1 cellular context compared by ENCODE assay signal in genomic region chr11:46075168-46075567, GRCh38.
TF ChIP-seq lines count a peak whose summit lies in the region.

No MANE protein-coding gene starts in this region.

TF ChIP-seq in K562, 482 proteins besides CTCF, POLR2A, EP300 and RAD21 (continued from another document and continues in another):
- no peak for TF ChIP-seq ELF2 (CRISPR knock-in tag; IDR thresholded peaks at IDR 0.05)
- TF ChIP-seq FOXJ2 (tag; IDR thresholded peaks at IDR 0.05): no peak
- peak; percentile 69; the same call in 1 of the 2 replicates for TF ChIP-seq STAT5A (IDR thresholded peaks at IDR 0.05; ENCODE audit: borderline replicate concordance, low read length)
- no peak for TF ChIP-seq ZBTB49 (CRISPR knock-in tag; IDR thresholded peaks at IDR 0.05; ENCODE audit: borderline replicate concordance)
- no peak for TF ChIP-seq ZBTB12 (CRISPR knock-in tag; IDR thresholded peaks at IDR 0.05)
- no peak for TF ChIP-seq PHB (CRISPR knock-in tag; IDR thresholded peaks at IDR 0.05)
- no peak for TF ChIP-seq BRF1 (IDR thresholded peaks at IDR 0.05; ENCODE audit: borderline replicate concordance, extremely low read depth, insufficient read length)
- TF ChIP-seq TRIM24 (IDR thresholded peaks at IDR 0.05): peak; percentile 63 to 65; a peak in 2 of 4 replicates
- TF ChIP-seq FOXM1 (IDR thresholded peaks at IDR 0.05; ENCODE audit: low read depth): 0 out of 2 replicates have a peak, but pooled peaks have one; percentile 17
- TF ChIP-seq FOXM1 (CRISPR knock-in tag; IDR thresholded peaks at IDR 0.05; ENCODE audit: low read depth): no peak
- TF ChIP-seq PHTF2 (CRISPR knock-in tag; IDR thresholded peaks at IDR 0.05): no peak
- no peak for TF ChIP-seq ASH1L (IDR thresholded peaks at IDR 0.05; ENCODE audit: borderline replicate concordance, low read depth, partially characterized antibody)
- TF ChIP-seq ELK3 (CRISPR knock-in tag; IDR thresholded peaks at IDR 0.05): no peak
- no peak for TF ChIP-seq COPS2 (conservative IDR thresholded peaks at IDR 0.05)
- peak in 1 of 2 experiments; percentile 60; a peak in 1 of 4 replicates for TF ChIP-seq ARNT (IDR thresholded peaks at IDR 0.05)
- no peak for TF ChIP-seq PURB (CRISPR knock-in tag; IDR thresholded peaks at IDR 0.05; ENCODE audit: low read depth)
- TF ChIP-seq PBX2 (CRISPR knock-in tag; IDR thresholded peaks at IDR 0.05; ENCODE audit: low read depth): no peak
- no peak for TF ChIP-seq PBX2 (tag; conservative IDR thresholded peaks at IDR 0.05; ENCODE audit: low read depth)
- peak; percentile 70; the same call in 1 of the 2 replicates for TF ChIP-seq SMARCC2 (IDR thresholded peaks at IDR 0.05; ENCODE audit: low read depth)
- no peak for TF ChIP-seq GATAD2B (IDR thresholded peaks at IDR 0.05; ENCODE audit: borderline replicate concordance)
- TF ChIP-seq POLR2H (tag; IDR thresholded peaks at IDR 0.05; ENCODE audit: low read depth): no peak; the same call in 1 of the 2 replicates
- 0 out of 2 replicates have a peak, but pooled peaks have one; percentile 21 for TF ChIP-seq CREB1 (IDR thresholded peaks at IDR 0.05)
- no peak for TF ChIP-seq CREB1 (CRISPR knock-in tag; IDR thresholded peaks at IDR 0.05)
- TF ChIP-seq POLR2G (IDR thresholded peaks at IDR 0.05; ENCODE audit: low read depth, low read length): no peak
- TF ChIP-seq BRF2 (IDR thresholded peaks at IDR 0.05; ENCODE audit: borderline replicate concordance, insufficient read depth, insufficient read length): no peak
- TF ChIP-seq RCOR1 (IDR thresholded peaks at IDR 0.05; ENCODE audit: borderline replicate concordance in 1 of 2, low read depth in 2 of 2, low read length in 2 of 2): peak in 1 of 2 experiments; percentile 69; a peak in 1 of 4 replicates
- TF ChIP-seq SMARCA4 (IDR thresholded peaks at IDR 0.05): peak; percentile 92
- TF ChIP-seq DEAF1 (CRISPR knock-in tag; IDR thresholded peaks at IDR 0.05): no peak
- no peak for TF ChIP-seq STAT6 (CRISPR knock-in tag; IDR thresholded peaks at IDR 0.05)
- no peak for TF ChIP-seq ESRRB (CRISPR knock-in tag; IDR thresholded peaks at IDR 0.05; ENCODE audit: borderline replicate concordance)
- TF ChIP-seq ZNF41 (CRISPR knock-in tag; conservative IDR thresholded peaks at IDR 0.05): no peak
- no peak for TF ChIP-seq MEF2D (tag; conservative IDR thresholded peaks at IDR 0.05; ENCODE audit: low read depth)
- TF ChIP-seq MXI1 (IDR thresholded peaks at IDR 0.05; ENCODE audit: low read depth, low read length): peak; percentile 63; the same call in 1 of the 2 replicates
- no peak for TF ChIP-seq BCL6 (CRISPR knock-in tag; IDR thresholded peaks at IDR 0.05)
- TF ChIP-seq ZBTB17 (CRISPR knock-in tag; IDR thresholded peaks at IDR 0.05): no peak
- TF ChIP-seq ZEB2 (IDR thresholded peaks at IDR 0.05): peak; percentile 68; the same call in 1 of the 2 replicates
- no peak for TF ChIP-seq ZNF324 (CRISPR knock-in tag; IDR thresholded peaks at IDR 0.05)
- no peak for TF ChIP-seq GABPA (tag; conservative IDR thresholded peaks at IDR 0.05; ENCODE audit: low read depth)
- no peak for TF ChIP-seq NFE2 (IDR thresholded peaks at IDR 0.05; ENCODE audit: low read depth)
- no peak for TF ChIP-seq POLR2B (IDR thresholded peaks at IDR 0.05; ENCODE audit: low read depth, partially characterized antibody)
- TF ChIP-seq SIN3A (IDR thresholded peaks at IDR 0.05; ENCODE audit: borderline replicate concordance in 2 of 2, control insufficient read depth in 1 of 2, low read depth in 2 of 2, low read length in 2 of 2): no peak
- TF ChIP-seq ZNF277 (CRISPR knock-in tag; IDR thresholded peaks at IDR 0.05; ENCODE audit: borderline replicate concordance): no peak
- no peak for TF ChIP-seq HNRNPK (IDR thresholded peaks at IDR 0.05; ENCODE audit: low read depth, low read length, poor library complexity, severe bottlenecking)
- TF ChIP-seq ZNF274 (IDR thresholded peaks at IDR 0.05; ENCODE audit: borderline replicate concordance, low read depth, low read length): no peak
- TF ChIP-seq PCBP1 (IDR thresholded peaks at IDR 0.05; ENCODE audit: low read depth, low read length, poor library complexity, severe bottlenecking): no peak
- TF ChIP-seq BRD4 (IDR thresholded peaks at IDR 0.05): no peak
- TF ChIP-seq PTTG1 (tag; IDR thresholded peaks at IDR 0.05; ENCODE audit: low read depth): no peak
- no peak for TF ChIP-seq ZNF57 (CRISPR knock-in tag; IDR thresholded peaks at IDR 0.05)
- no peak for TF ChIP-seq CSDE1 (IDR thresholded peaks at IDR 0.05)
- no peak; the same call in 1 of the 2 replicates for TF ChIP-seq ZNF263 (CRISPR knock-in tag; IDR thresholded peaks at IDR 0.05; ENCODE audit: borderline replicate concordance)
- no peak for TF ChIP-seq KDM2B (CRISPR knock-in tag; IDR thresholded peaks at IDR 0.05)
- TF ChIP-seq HEY1 (CRISPR knock-in tag; IDR thresholded peaks at IDR 0.05; ENCODE audit: borderline replicate concordance): no peak
- no peak for TF ChIP-seq SMAD4 (CRISPR knock-in tag; conservative IDR thresholded peaks at IDR 0.05)
- no peak for TF ChIP-seq HCFC1 (IDR thresholded peaks at IDR 0.05; ENCODE audit: low read depth, low read length)
- no peak for TF ChIP-seq DACH1 (IDR thresholded peaks at IDR 0.05; ENCODE audit: partially characterized antibody)
- TF ChIP-seq ZNF707 (CRISPR knock-in tag; conservative IDR thresholded peaks at IDR 0.05): no peak
- no peak for TF ChIP-seq CBX8 (IDR thresholded peaks at IDR 0.05; ENCODE audit: borderline replicate concordance, extremely low read depth, low read depth, low read length, poor library complexity, severe bottlenecking)
- peak; percentile 85 for TF ChIP-seq TCF3 (CRISPR knock-in tag; IDR thresholded peaks at IDR 0.05)
- no peak for TF ChIP-seq POLR3G (IDR thresholded peaks at IDR 0.05; ENCODE audit: extremely low read depth, insufficient read length, insufficient replicate concordance)
- TF ChIP-seq CHD1 (IDR thresholded peaks at IDR 0.05; ENCODE audit: low read length): no peak
- TF ChIP-seq NEUROD1 (IDR thresholded peaks at IDR 0.05; ENCODE audit: borderline replicate concordance, low read depth, low read length, partially characterized antibody): peak; percentile 23
- no peak for TF ChIP-seq RFX7 (CRISPR knock-in tag; IDR thresholded peaks at IDR 0.05)
